ENCODE assay signal across 16 cellular contexts in genomic region chr18:76847926-76848325, GRCh38. TPM values are rescaled to one million over a fixed set of nuclear protein-coding genes. Genes with fewer than 3 reads are reported as not detected.
A peak's percentile ranks its signal among the peaks of the same experiment; 100 is the strongest.
DNase-seq lines count a peak whose midpoint lies in the region; ATAC-seq and TF ChIP-seq lines count a peak whose summit lies in the region.
"Had no signal": no experiment of that assay in that cellular context is flagged by ENCODE, and none has a peak within 500 bp of the region (broad histone marks: within the 10 kb centered on the region; RNA-seq: fewer than 3 reads in every experiment).

No MANE protein-coding gene starts in this region.

- no peak overlapping the region for H3K4me3 ChIP-seq in astrocyte of the spinal cord (ENCODE audit: low read depth, low read length)
- no peak overlapping the region for H3K4me3 ChIP-seq in naive thymus-derived CD4-positive, alpha-beta T cell (ENCODE audit: low read length)
- H3K4me3 ChIP-seq: ascending aorta, SJSA1, vagina had no signal

- peaks cover 18 to 54% (median 47%) of the 10 kb centered on the region in 7 donors for H3K4me1 Mint-ChIP-seq in naive thymus-derived CD4-positive, alpha-beta T cell
- peaks cover 12 to 20% of the 10 kb centered on the region in 2 donors for H3K4me1 Mint-ChIP-seq in natural killer cell treated with Interleukin-12 subunit alpha and Interleukin-12 subunit beta and Interleukin-15 and Interleukin-18, amount 100 ng/mL, for 72 hours (ENCODE audit: low read depth in 2 of 2)

- peaks cover 6 to 21% (median 12%) of the 10 kb centered on the region in 5 donors for H3K36me3 Mint-ChIP-seq in naive thymus-derived CD4-positive, alpha-beta T cell
- H3K36me3 Mint-ChIP-seq in natural killer cell treated with Interleukin-12 subunit alpha and Interleukin-12 subunit beta and Interleukin-15 and Interleukin-18, amount 100 ng/mL, for 72 hours, result no peaks in the 10 kb centered on the region

- no peak overlapping the region for H3K27ac ChIP-seq in naive thymus-derived CD4-positive, alpha-beta T cell (ENCODE audit: low read depth, low read length)
- H3K27ac ChIP-seq: ascending aorta, C4-2B, SJSA1, vagina had no signal

- no peak overlapping the region for H3K27ac Mint-ChIP-seq in naive thymus-derived CD4-positive, alpha-beta T cell
- no peak overlapping the region for H3K27ac Mint-ChIP-seq in natural killer cell treated with Interleukin-12 subunit alpha and Interleukin-12 subunit beta and Interleukin-15 and Interleukin-18, amount 100 ng/mL, for 72 hours
- H3K27ac Mint-ChIP-seq: activated T-cell treated with anti-CD3 and anti-CD28 coated beads, Interleukin-2, amount 50 U/mL, for 72 hours had no signal

- no peaks in the 10 kb centered on the region for H3K9me3 ChIP-seq in naive thymus-derived CD4-positive, alpha-beta T cell (ENCODE audit: control insufficient read depth in 2 of 3, low read length in 3 of 3)
- H3K9me3 ChIP-seq: ascending aorta, SJSA1, vagina had no signal

- H3K36me3 ChIP-seq in naive thymus-derived CD4-positive, alpha-beta T cell (ENCODE audit: control insufficient read depth in 2 of 3, insufficient read depth in 3 of 3, low read length in 3 of 3), result peaks cover 0 to 11% (median 0%) of the 10 kb centered on the region in 3 experiments
- H3K36me3 ChIP-seq: SJSA1 had no signal

- DNase-seq in ELF-1 (ENCODE audit: low read depth, low spot score) (peak; percentile 55), HuH-7 (ENCODE audit: low spot score) (peak; percentile 18), astrocyte of the spinal cord (ENCODE audit: low read depth, low spot score) (no peak), left kidney (ENCODE audit: low read depth, low spot score) (peak; percentile 27), KG1 (lab: John Stamatoyannopoulos, UW) (no peak), GDM1 (lab: John Stamatoyannopoulos, UW) (no peak)
- no peak for DNase-seq in naive thymus-derived CD4-positive, alpha-beta T cell
- DNase-seq in natural killer cell treated with Interleukin-12 subunit alpha and Interleukin-12 subunit beta and Interleukin-15 and Interleukin-18, amount 100 ng/mL, for 72 hours (ENCODE audit: low spot score), result no peak
- DNase-seq: activated CD4-positive, alpha-beta T cell treated with anti-CD3 and anti-CD28 coated beads for 1 hour; activated T-cell treated with anti-CD3 and anti-CD28 coated beads, Interleukin-2, amount 50 U/mL, for 72 hours; naive thymus-derived CD8-positive, alpha-beta T cell; NCI-H510A treated with DMSO at 0.1 percent for 48 hours had no signal

- H3K27me3 Mint-ChIP-seq in naive thymus-derived CD4-positive, alpha-beta T cell, result no peaks in the 10 kb centered on the region
- H3K27me3 Mint-ChIP-seq in natural killer cell treated with Interleukin-12 subunit alpha and Interleukin-12 subunit beta and Interleukin-15 and Interleukin-18, amount 100 ng/mL, for 72 hours, result no peaks in the 10 kb centered on the region
- H3K27me3 Mint-ChIP-seq: naive thymus-derived CD8-positive, alpha-beta T cell had no signal

- intact Hi-C loops in naive thymus-derived CD4-positive, alpha-beta T cell (cut with micrococcal nuclease), result no loop called here

- H3K4me1 ChIP-seq in naive thymus-derived CD4-positive, alpha-beta T cell (ENCODE audit: control insufficient read depth in 2 of 2, insufficient read depth in 2 of 2, low read length in 2 of 2), result no peaks in the 10 kb centered on the region
- H3K4me1 ChIP-seq: ascending aorta, SJSA1, vagina had no signal

- ATAC-seq in naive thymus-derived CD4-positive, alpha-beta T cell, result no peak
- no peak for ATAC-seq in natural killer cell treated with Interleukin-12 subunit alpha and Interleukin-12 subunit beta and Interleukin-15 and Interleukin-18, amount 100 ng/mL, for 72 hours
- ATAC-seq: activated T-cell treated with anti-CD3 and anti-CD28 coated beads, Interleukin-2, amount 50 U/mL, for 72 hours; naive thymus-derived CD8-positive, alpha-beta T cell had no signal

- no peak overlapping the region for H3K4me3 Mint-ChIP-seq in naive thymus-derived CD4-positive, alpha-beta T cell
- no peak overlapping the region for H3K4me3 Mint-ChIP-seq in natural killer cell treated with Interleukin-12 subunit alpha and Interleukin-12 subunit beta and Interleukin-15 and Interleukin-18, amount 100 ng/mL, for 72 hours
- H3K4me3 Mint-ChIP-seq: activated T-cell treated with anti-CD3 and anti-CD28 coated beads, Interleukin-2, amount 50 U/mL, for 72 hours; naive thymus-derived CD8-positive, alpha-beta T cell had no signal

- no peaks in the 10 kb centered on the region for H3K27me3 ChIP-seq in naive thymus-derived CD4-positive, alpha-beta T cell (ENCODE audit: control insufficient read depth in 2 of 2, insufficient read depth in 2 of 2, low read length in 2 of 2)
- H3K27me3 ChIP-seq: ascending aorta, SJSA1, vagina had no signal

- peak; percentile 14 for TF ChIP-seq CTCF in astrocyte of the spinal cord (IDR thresholded peaks at IDR 0.05; ENCODE audit: low read depth, low read length)

- in situ Hi-C loops in astrocyte of the spinal cord (cut with HindIII; ENCODE audit: low sequenced_read_pairs), result no loop called here

- CTCF ChIA-PET in naive thymus-derived CD4-positive, alpha-beta T cell (lab: Charles Lee), result interaction anchor here (0.7 to 1.7 kb wide), 2 partner anchors 44 to 49 kb away, joined by 3 to 4 read pairs; no protein-coding TSS in a partner anchor

- no peaks in the 10 kb centered on the region for H3K9me3 Mint-ChIP-seq in naive thymus-derived CD4-positive, alpha-beta T cell
- H3K9me3 Mint-ChIP-seq in natural killer cell treated with Interleukin-12 subunit alpha and Interleukin-12 subunit beta and Interleukin-15 and Interleukin-18, amount 100 ng/mL, for 72 hours, result no peaks in the 10 kb centered on the region
- H3K9me3 Mint-ChIP-seq: activated T-cell treated with anti-CD3 and anti-CD28 coated beads, Interleukin-2, amount 50 U/mL, for 72 hours; naive thymus-derived CD8-positive, alpha-beta T cell had no signal

- POLR2A ChIA-PET in naive thymus-derived CD4-positive, alpha-beta T cell (lab: Charles Lee), result no interaction called here

RNA-seq across cellular contexts. Expression of gene ZNF236, which starts 25.6 kb away (rescaled TPM):
- total RNA-seq in naive thymus-derived CD4-positive, alpha-beta T cell, result 10 to 100 TPM; 25.9 to 34.5 (median 30.6) TPM
- polyA plus RNA-seq in naive thymus-derived CD4-positive, alpha-beta T cell, result 10 to 100 TPM in 1 of 2 donors, 1 to 10 TPM in 1; 5.7 to 12.6 TPM
- total RNA-seq in natural killer cell treated with Interleukin-12 subunit alpha and Interleukin-12 subunit beta and Interleukin-15 and Interleukin-18, amount 100 ng/mL, for 72 hours, result 10 to 100 TPM; 18.0 to 37.4 TPM

Comparison
In these comparisons a context has a peak if more than half of its experiments do, and no peak if none do; other contexts are left out.
1. DNase-seq: peak in ELF-1 (single experiment), HuH-7 (single experiment) and left kidney (single experiment); none in astrocyte of the spinal cord (single experiment), KG1 (single experiment), naive thymus-derived CD4-positive, alpha-beta T cell (0 of 9), natural killer cell treated with Interleukin-12 subunit alpha and Interleukin-12 subunit beta and Interleukin-15 and Interleukin-18, amount 100 ng/mL, for 72 hours (single experiment) and GDM1 (single experiment).